Comparison of ENCODE assay signal across 9 cellular contexts in the genomic region with DNA sequence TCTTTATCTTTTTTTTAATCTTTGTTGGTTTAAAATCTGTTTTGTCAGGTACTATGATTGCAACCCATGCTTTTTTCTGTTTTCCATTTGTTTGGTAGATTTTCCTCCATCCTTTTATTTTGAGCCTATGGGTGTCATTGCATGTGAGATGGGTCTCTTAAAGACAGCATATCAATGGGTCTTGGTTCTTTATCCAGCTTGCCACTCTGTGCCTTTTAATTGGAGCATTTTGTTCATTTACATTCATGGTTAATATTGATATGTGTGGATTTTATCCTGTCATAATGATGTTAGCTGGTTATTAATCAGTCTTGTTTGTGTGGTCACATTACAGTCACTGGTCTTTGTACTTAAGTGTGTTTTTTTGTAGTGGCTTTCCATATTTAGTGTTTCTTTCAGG.
"Had no signal": no experiment of that assay in that cellular context is flagged by ENCODE, and none has a peak within 500 bp of the region (broad histone marks: within the 10 kb centered on the region; RNA-seq: fewer than 3 reads in every experiment).

No MANE protein-coding gene starts in this region.

- H3K9ac ChIP-seq: GM23248 had no signal

- DNase-seq: GM23248, GOT3, H7, H9, HCEC 1CT, HFFc6 had no signal

- H3K27ac ChIP-seq: GM23248 had no signal

- H3K4me3 ChIP-seq: GM23248, GM23338, HAP-1 had no signal

- ATAC-seq: GM23338, HCT116 had no signal

- H3K36me3 ChIP-seq: HAP-1 had no signal

- H3K4me1 ChIP-seq: HAP-1 had no signal
